7 cellular contexts compared by ENCODE assay signal in genomic region chr5:102865510-102866314, GRCh38.
DNase-seq lines count a peak whose midpoint lies in the region; ATAC-seq and TF ChIP-seq lines count a peak whose summit lies in the region.

No MANE protein-coding gene starts in this region.

- no peak for TF ChIP-seq CTCF in HEK293 (tag by site-specific recombination; IDR thresholded peaks at IDR 0.05)
- TF ChIP-seq CTCF in NB4 (IDR thresholded peaks at IDR 0.05; ENCODE audit: low read depth, low read length), result no peak
- TF ChIP-seq CTCF in lower lobe of right lung (IDR thresholded peaks at IDR 0.05), result no peak

- ATAC-seq in GM18498 (IDR thresholded peaks at IDR 0.05; ENCODE audit: unreplicated experiment), result peak; percentile 87
- peak; percentile 91 to 92 for ATAC-seq in lower lobe of right lung

- POLR2A ChIA-PET in HEK293 (lab: Yijun Ruan, JAX), result interaction anchor here (0.9 to 1.9 kb wide), 6 partner anchors 11 to 111 kb away, joined by 3 to 5 read pairs (median 4); partner anchors contain the start of gene PAM
- POLR2A ChIA-PET in activated CD4-positive, alpha-beta T cell treated with anti-CD3 and anti-CD28 coated beads, Interleukin-2, amount 10 ng/mL, durations not matched to agents 7 days and 5 days (lab: Charles Lee), result no interaction called here

- peaks cover 9% of the 10 kb centered on the region for H3K4me1 Mint-ChIP-seq in activated CD4-positive, alpha-beta T cell treated with anti-CD3 and anti-CD28 coated beads, Interleukin-2, amount 10 ng/mL, durations not matched to agents 7 days and 5 days

- intact Hi-C loops in lower lobe of right lung (cut with DNase I), result no loop called here

- H3K4me1 ChIP-seq in HEK293 (ENCODE audit: control insufficient read depth, insufficient read depth, low read length) (peaks cover 28% of the 10 kb centered on the region), lower lobe of right lung (peaks cover 24% of the 10 kb centered on the region)
- H3K4me1 ChIP-seq in effector memory CD4-positive, alpha-beta T cell (ENCODE audit: control insufficient read depth, insufficient read depth, low read length, poor library complexity, severe bottlenecking), result peaks cover 7% of the 10 kb centered on the region

- H3K36me3 Mint-ChIP-seq in activated CD4-positive, alpha-beta T cell treated with anti-CD3 and anti-CD28 coated beads, Interleukin-2, amount 10 ng/mL, durations not matched to agents 7 days and 5 days (ENCODE audit: low read depth), result peaks cover 12% of the 10 kb centered on the region

- CTCF ChIA-PET in HEK293 (lab: Yijun Ruan, JAX), result interaction anchor here (0.7 to 1.3 kb wide), 6 partner anchors 20 to 272 kb away, joined by 3 to 4 read pairs (median 3); no protein-coding TSS in a partner anchor
- CTCF ChIA-PET in activated CD4-positive, alpha-beta T cell treated with anti-CD3 and anti-CD28 coated beads, Interleukin-2, amount 10 ng/mL, durations not matched to agents 7 days and 5 days (lab: Charles Lee), result interaction anchor here (1.4 kb wide), 1 partner anchor 33 kb away, joined by 3 read pairs; no protein-coding TSS in a partner anchor

- DNase-seq in NB4 (ENCODE audit: low read depth) (peak; percentile 38), lower lobe of right lung (peak; percentile 76)
- no peak for DNase-seq in activated CD4-positive, alpha-beta T cell treated with anti-CD3 and anti-CD28 coated beads, Interleukin-2, amount 10 ng/mL, durations not matched to agents 7 days and 5 days
- DNase-seq in effector memory CD4-positive, alpha-beta T cell, result no peak
- peak; percentile 44 for DNase-seq in stimulated activated CD4-positive, alpha-beta T cell treated with anti-CD3 and anti-CD28 coated beads, Interleukin-4, amount 100 ng/mL, for 24 hours

- peak overlapping the region; percentile 13 for H3K27ac Mint-ChIP-seq in activated CD4-positive, alpha-beta T cell treated with anti-CD3 and anti-CD28 coated beads, Interleukin-2, amount 10 ng/mL, durations not matched to agents 7 days and 5 days

- peaks cover 2% of the 10 kb centered on the region for H3K9me3 Mint-ChIP-seq in activated CD4-positive, alpha-beta T cell treated with anti-CD3 and anti-CD28 coated beads, Interleukin-2, amount 10 ng/mL, durations not matched to agents 7 days and 5 days

- H3K27me3 Mint-ChIP-seq in activated CD4-positive, alpha-beta T cell treated with anti-CD3 and anti-CD28 coated beads, Interleukin-2, amount 10 ng/mL, durations not matched to agents 7 days and 5 days, result peaks cover 16% of the 10 kb centered on the region

- H3K27me3 ChIP-seq in effector memory CD4-positive, alpha-beta T cell (replicated peaks; ENCODE audit: control insufficient read depth, insufficient read depth, low read length, poor library complexity, severe bottlenecking), result no peaks in the 10 kb centered on the region
- no peaks in the 10 kb centered on the region for H3K27me3 ChIP-seq in lower lobe of right lung (ENCODE audit: low read depth)

- H3K4me3 Mint-ChIP-seq in activated CD4-positive, alpha-beta T cell treated with anti-CD3 and anti-CD28 coated beads, Interleukin-2, amount 10 ng/mL, durations not matched to agents 7 days and 5 days, result peak overlapping the region; percentile 58

- TF ChIP-seq POLR2A in NB4 (IDR thresholded peaks at IDR 0.05; ENCODE audit: extremely low read depth, insufficient read length), result no peak

- peak overlapping the region; percentile 84 for H3K4me3 ChIP-seq in HEK293 (ENCODE audit: low read depth, low read length)
- peak overlapping the region; percentile 49 for H3K4me3 ChIP-seq in NB4 (ENCODE audit: low read depth, low read length)
- H3K4me3 ChIP-seq in effector memory CD4-positive, alpha-beta T cell (ENCODE audit: insufficient read depth, low read depth, low read length, poor library complexity, severe bottlenecking), result peak overlapping the region; percentile 40
- peak overlapping the region; percentile 67 for H3K4me3 ChIP-seq in lower lobe of right lung

- H3K36me3 ChIP-seq in HEK293 (ENCODE audit: control insufficient read depth in 2 of 2, insufficient read depth in 1 of 2, low read length in 2 of 2) (no peaks in the 10 kb centered on the region), lower lobe of right lung (no peaks in the 10 kb centered on the region)
- H3K36me3 ChIP-seq in effector memory CD4-positive, alpha-beta T cell (ENCODE audit: control insufficient read depth, insufficient read depth, low read length), result no peaks in the 10 kb centered on the region

- H3K27ac ChIP-seq in HEK293 (ENCODE audit: extremely low read depth, low read depth, low read length) (peak overlapping the region; percentile 92), lower lobe of right lung (peak overlapping the region; percentile 79)
- no peak overlapping the region for H3K27ac ChIP-seq in effector memory CD4-positive, alpha-beta T cell (ENCODE audit: insufficient read depth, low read length, poor library complexity, severe bottlenecking)

- H3K9me3 ChIP-seq in HEK293 (ENCODE audit: control insufficient read depth, insufficient read depth, low read depth, low read length), result no peaks in the 10 kb centered on the region
- no peaks in the 10 kb centered on the region for H3K9me3 ChIP-seq in effector memory CD4-positive, alpha-beta T cell (ENCODE audit: control insufficient read depth, low read length)
- H3K9me3 ChIP-seq in lower lobe of right lung, result no peaks in the 10 kb centered on the region

TF ChIP-seq in HEK293, 187 proteins besides CTCF, POLR2A, EP300 and RAD21 (continues in another document):
- no peak for TF ChIP-seq ZNF621 (tag by site-specific recombination; IDR thresholded peaks at IDR 0.05)
- TF ChIP-seq MZF1 (tag by site-specific recombination; IDR thresholded peaks at IDR 0.05; ENCODE audit: borderline replicate concordance), result no peak
- peak; percentile 90 for TF ChIP-seq ZNF341 (tag by site-specific recombination; IDR thresholded peaks at IDR 0.05; ENCODE audit: low read depth)
- peak; percentile 53; the same call in 1 of the 2 replicates for TF ChIP-seq ZBTB20 (tag by site-specific recombination; IDR thresholded peaks at IDR 0.05)
- 0 out of 2 replicates have a peak, but pooled peaks have one; percentile 44 for TF ChIP-seq YY1 (tag by site-specific recombination; IDR thresholded peaks at IDR 0.05)
- TF ChIP-seq, protein P1, sequence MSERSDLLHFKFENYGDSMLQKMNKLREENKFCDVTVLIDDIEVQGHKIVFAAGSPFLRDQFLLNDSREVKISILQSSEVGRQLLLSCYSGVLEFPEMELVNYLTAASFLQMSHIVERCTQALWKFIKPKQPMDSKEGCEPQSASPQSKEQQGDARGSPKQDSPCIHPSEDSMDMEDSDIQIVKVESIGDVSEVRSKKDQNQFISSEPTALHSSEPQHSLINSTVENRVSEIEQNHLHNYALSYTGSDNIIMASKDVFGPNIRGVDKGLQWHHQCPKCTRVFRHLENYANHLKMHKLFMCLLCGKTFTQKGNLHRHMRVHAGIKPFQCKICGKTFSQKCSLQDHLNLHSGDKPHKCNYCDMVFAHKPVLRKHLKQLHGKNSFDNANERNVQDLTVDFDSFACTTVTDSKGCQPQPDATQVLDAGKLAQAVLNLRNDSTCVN (tag by site-specific recombination; optimal IDR thresholded peaks at IDR 0.05), result peak; percentile 89
- no peak for TF ChIP-seq ZNF544 (tag by site-specific recombination; IDR thresholded peaks at IDR 0.05)
- TF ChIP-seq ZNF624 (tag by site-specific recombination; IDR thresholded peaks at IDR 0.05), result no peak
- peak; percentile 58; the same call in 1 of the 2 replicates for TF ChIP-seq ZNF501 (tag by site-specific recombination; IDR thresholded peaks at IDR 0.05)
- TF ChIP-seq ZNF561 (tag by site-specific recombination; IDR thresholded peaks at IDR 0.05; ENCODE audit: borderline replicate concordance), result peak; percentile 80; the same call in 1 of the 2 replicates
- peak; percentile 84 for TF ChIP-seq ZNF629 (tag by site-specific recombination; IDR thresholded peaks at IDR 0.05)
- TF ChIP-seq ZNF366 (tag by site-specific recombination; conservative IDR thresholded peaks at IDR 0.05), result peak; percentile 87
- peak; percentile 62; the same call in 1 of the 2 replicates for TF ChIP-seq ZFP37 (tag by site-specific recombination; IDR thresholded peaks at IDR 0.05)
- TF ChIP-seq ZNF19 (tag by site-specific recombination; IDR thresholded peaks at IDR 0.05; ENCODE audit: low read depth), result no peak
- TF ChIP-seq, protein P2, sequence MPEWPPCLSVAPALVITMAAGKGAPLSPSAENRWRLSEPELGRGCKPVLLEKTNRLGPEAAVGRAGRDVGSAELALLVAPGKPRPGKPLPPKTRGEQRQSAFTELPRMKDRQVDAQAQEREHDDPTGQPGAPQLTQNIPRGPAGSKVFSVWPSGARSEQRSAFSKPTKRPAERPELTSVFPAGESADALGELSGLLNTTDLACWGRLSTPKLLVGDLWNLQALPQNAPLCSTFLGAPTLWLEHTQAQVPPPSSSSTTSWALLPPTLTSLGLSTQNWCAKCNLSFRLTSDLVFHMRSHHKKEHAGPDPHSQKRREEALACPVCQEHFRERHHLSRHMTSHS (tag by site-specific recombination; IDR thresholded peaks at IDR 0.05), result no peak
- TF ChIP-seq ZNF184 (tag by site-specific recombination; IDR thresholded peaks at IDR 0.05), result peak; percentile 69; the same call in 1 of the 2 replicates
- TF ChIP-seq PRDM6 (tag by site-specific recombination; IDR thresholded peaks at IDR 0.05), result peak; percentile 5; the same call in 1 of the 2 replicates
- 0 out of 2 replicates have a peak, but pooled peaks have one; percentile 11 for TF ChIP-seq ZNF596 (tag by site-specific recombination; IDR thresholded peaks at IDR 0.05)
- peak; percentile 36; the same call in 1 of the 2 replicates for TF ChIP-seq ZBTB21 (tag by site-specific recombination; IDR thresholded peaks at IDR 0.05)
- TF ChIP-seq ZNF626 (tag by site-specific recombination; IDR thresholded peaks at IDR 0.05), result no peak

Comparison
In these comparisons a context has a peak if more than half of its experiments do, and no peak if none do; other contexts are left out.
1. DNase-seq: peak in NB4 (single experiment), lower lobe of right lung (single experiment) and stimulated activated CD4-positive, alpha-beta T cell treated with anti-CD3 and anti-CD28 coated beads, Interleukin-4, amount 100 ng/mL, for 24 hours (single experiment); none in activated CD4-positive, alpha-beta T cell treated with anti-CD3 and anti-CD28 coated beads, Interleukin-2, amount 10 ng/mL, durations not matched to agents 7 days and 5 days (single experiment) and effector memory CD4-positive, alpha-beta T cell (0 of 3).
2. Peak in every context shown above with its lines, with median percentiles within 50 percentile points of each other: H3K4me3 ChIP-seq.